ENCODE assay signal across 16 cellular contexts in genomic region chr17:69723741-69724140, GRCh38.
DNase-seq lines count a peak whose midpoint lies in the region; TF ChIP-seq lines count a peak whose summit lies in the region.
"Had no signal": no experiment of that assay in that cellular context is flagged by ENCODE, and none has a peak within 500 bp of the region (broad histone marks: within the 10 kb centered on the region; RNA-seq: fewer than 3 reads in every experiment).

No MANE protein-coding gene starts in this region.

- H3K27me3 ChIP-seq in AG04450 (ENCODE audit: control insufficient read depth, insufficient read depth, low read length) (no peaks in the 10 kb centered on the region), adrenal gland (no peaks in the 10 kb centered on the region)
- H3K27me3 ChIP-seq: gastrocnemius medialis, right lobe of liver had no signal

- H3K27ac ChIP-seq in AG04450 (ENCODE audit: low read depth, low read length) (no peak overlapping the region), VCaP (no peak overlapping the region), adrenal gland (no peak overlapping the region)
- H3K27ac ChIP-seq: gastrocnemius medialis, right lobe of liver had no signal

- no peaks in the 10 kb centered on the region for H3K9me3 ChIP-seq in AG04450 (ENCODE audit: control insufficient read depth, insufficient read depth, low read length)
- no peaks in the 10 kb centered on the region for H3K9me3 ChIP-seq in adrenal gland (replicated peaks in 1 of 3)
- H3K9me3 ChIP-seq: gastrocnemius medialis, right lobe of liver had no signal

- TF ChIP-seq POLR2A in adrenal gland (IDR thresholded peaks at IDR 0.05) (no peak), erythroblast (IDR thresholded peaks at IDR 0.05; ENCODE audit: low read length) (no peak)

- H3K4me3 ChIP-seq in AG04450 (ENCODE audit: low read depth, low read length) (no peak overlapping the region), fibroblast of the aortic adventitia (ENCODE audit: low read depth, low read length) (no peak overlapping the region), adrenal gland (no peak overlapping the region)
- H3K4me3 ChIP-seq: gastrocnemius medialis, right lobe of liver had no signal

- DNase-seq in AG04450 (ENCODE audit: low read depth, low spot score) (no peak), LHCN-M2 (ENCODE audit: low read depth) (peak; percentile 25), fibroblast of the aortic adventitia (ENCODE audit: low read depth) (no peak), pons (ENCODE audit: low spot score) (no peak), adrenal gland (no peak), erythroblast (lab: John Stamatoyannopoulos, UW) (no peak)
- DNase-seq in activated CD8-positive, alpha-beta memory T cell treated with anti-CD3 and anti-CD28 coated beads, Interleukin-2, amount 50 U/mL, for 4 hours = no peak
- DNase-seq: activated CD4-positive, CD25-positive, alpha-beta regulatory T cell; activated naive CD8-positive, alpha-beta T cell treated with anti-CD3 and anti-CD28 coated beads, Interleukin-2, amount 10 ng/mL, durations not matched to agents 7 days and 5 days; activated T-cell treated with anti-CD3 and anti-CD28 coated beads for 4 hours; gastrocnemius medialis; NCI-H1436; NCI-H774; right lobe of liver; stimulated activated CD4-positive, alpha-beta T cell treated with anti-CD3 and anti-CD28 coated beads, Interleukin-4, amount 100 ng/mL, for 24 hours had no signal

- CTCF ChIA-PET in AG04450 (lab: Charles Lee) = no interaction called here

- intact Hi-C loops in adrenal gland (cut with DNase I) = no loop called here

- no peaks in the 10 kb centered on the region for H3K4me1 ChIP-seq in adrenal gland (replicated peaks in 1 of 2)
- H3K4me1 ChIP-seq: right lobe of liver had no signal

- POLR2A ChIA-PET in AG04450 (lab: Yijun Ruan, JAX) = no interaction called here

- peak; percentile 21; the same call in 1 of the 2 replicates for TF ChIP-seq CTCF in AG04450 (IDR thresholded peaks at IDR 0.05; ENCODE audit: low read depth, low read length)
- TF ChIP-seq CTCF in VCaP (conservative IDR thresholded peaks at IDR 0.05) = peak; percentile 35
- TF ChIP-seq CTCF in fibroblast of the aortic adventitia (IDR thresholded peaks at IDR 0.05; ENCODE audit: insufficient read depth, low read length) = peak; percentile 32
- peak in 3 of 6 experiments; percentile 22 to 30 (median 24) for TF ChIP-seq CTCF in adrenal gland (IDR thresholded peaks at IDR 0.05)

- no peaks in the 10 kb centered on the region for H3K36me3 ChIP-seq in adrenal gland (replicated peaks in 1 of 2)
- H3K36me3 ChIP-seq: gastrocnemius medialis, right lobe of liver had no signal
